ENCODE assay signal across 1 cellular context in genomic region chr10:132758867-132759266, GRCh38.
TF ChIP-seq lines count a peak whose summit lies in the region.

No MANE protein-coding gene starts in this region.

TF ChIP-seq in H1, 55 proteins besides CTCF, POLR2A, EP300 and RAD21:
- TF ChIP-seq RBBP5 (IDR thresholded peaks at IDR 0.05; ENCODE audit: borderline replicate concordance, low read depth, low read length) (no peak), RXRA (IDR thresholded peaks at IDR 0.05; ENCODE audit: insufficient read depth, low read depth, low read length) (no peak), RNF2 (IDR thresholded peaks at IDR 0.05; ENCODE audit: borderline replicate concordance, low read depth, low read length, missing control alignments, poor library complexity, severe bottlenecking) (no peak)
